ENCODE assay signal across 8 cellular contexts in the genomic region with DNA sequence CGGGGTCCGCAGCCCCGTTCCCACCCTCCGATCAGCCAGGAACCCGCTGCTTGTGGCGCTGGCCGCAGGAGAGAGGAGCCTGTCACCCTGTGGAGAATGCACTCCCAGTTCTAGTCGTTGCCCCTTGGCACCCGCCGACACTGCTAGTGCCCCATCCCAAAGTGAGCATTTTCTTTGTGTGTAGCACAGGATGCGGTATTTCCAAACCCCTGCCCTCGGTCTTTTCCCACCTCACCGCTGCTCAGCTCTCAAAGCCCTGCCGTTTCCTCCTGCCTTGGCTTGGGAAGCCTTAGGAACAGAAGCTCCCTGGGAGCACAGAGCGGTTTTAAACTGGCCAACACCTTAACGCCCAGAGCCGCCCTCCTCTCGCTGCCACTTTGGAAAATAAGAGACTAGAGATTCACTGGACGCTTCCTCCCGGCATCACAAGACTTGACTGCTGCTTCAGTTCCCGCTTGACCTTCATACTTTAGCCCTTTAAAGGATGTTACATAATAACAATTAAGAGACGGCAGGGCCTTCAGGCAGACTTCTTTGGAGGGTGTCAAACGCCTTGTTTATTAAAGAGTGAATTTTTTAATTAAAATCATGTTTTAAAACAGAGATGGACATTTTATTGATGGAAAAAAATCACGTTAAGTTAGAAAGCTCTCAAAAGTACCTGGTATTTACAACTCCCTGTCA. TPM values are rescaled to one million over a fixed set of nuclear protein-coding genes. Genes with fewer than 3 reads are reported as not detected.
DNase-seq lines count a peak whose midpoint lies in the region; ATAC-seq and TF ChIP-seq lines count a peak whose summit lies in the region.

No MANE protein-coding gene starts in this region.

- peak overlapping the region; percentile 77 for H2AFZ ChIP-seq in MM.1S (ENCODE audit: low read length)

- H3K27me3 Mint-ChIP-seq in activated CD8-positive, alpha-beta T cell treated with anti-CD3 and anti-CD28 coated beads for 36 hours: no peaks in the 10 kb centered on the region
- peaks cover 7% of the 10 kb centered on the region for H3K27me3 Mint-ChIP-seq in mesothelial cell of epicardium (ENCODE audit: low read depth)

- CTCF ChIA-PET in activated CD8-positive, alpha-beta T cell treated with anti-CD3 and anti-CD28 coated beads for 36 hours (lab: Charles Lee): interaction anchor here (1.4 to 2.7 kb wide), 2 partner anchors 9 to 33 kb away, joined by 4 to 13 read pairs; no protein-coding TSS in a partner anchor

- no peaks in the 10 kb centered on the region for H3K79me2 ChIP-seq in MM.1S (ENCODE audit: low read length)

- no peak for TF ChIP-seq POLR2A in suprapubic skin (IDR thresholded peaks at IDR 0.05)

- H3K9me2 ChIP-seq in MM.1S (replicated peaks; ENCODE audit: insufficient read depth, low read length): no peaks in the 10 kb centered on the region

- peaks cover 14% of the 10 kb centered on the region for H3K4me1 ChIP-seq in MM.1S (ENCODE audit: low read length)
- peaks cover 32% of the 10 kb centered on the region for H3K4me1 ChIP-seq in suprapubic skin

- H3K4me2 ChIP-seq in MM.1S (ENCODE audit: low read depth, low read length): peak overlapping the region; percentile 92

- POLR2A ChIA-PET in activated CD8-positive, alpha-beta T cell treated with anti-CD3 and anti-CD28 coated beads for 36 hours (lab: Charles Lee): interaction anchor here (1.0 to 1.5 kb wide), 2 partner anchors 10 to 46 kb away, joined by 3 to 4 read pairs; no protein-coding TSS in a partner anchor

- WGBS in suprapubic skin: 11% methylated on average over 14 of the region's 24 CpGs

- peaks cover 24% of the 10 kb centered on the region for H3F3A ChIP-seq in MM.1S (ENCODE audit: insufficient read depth, low read length)

- H3K27ac Mint-ChIP-seq in activated CD8-positive, alpha-beta T cell treated with anti-CD3 and anti-CD28 coated beads for 36 hours: peak overlapping the region; percentile 93
- H3K27ac Mint-ChIP-seq in mesothelial cell of epicardium: peak overlapping the region; percentile 85

- peaks cover 21% of the 10 kb centered on the region for H3K36me3 Mint-ChIP-seq in activated CD8-positive, alpha-beta T cell treated with anti-CD3 and anti-CD28 coated beads for 36 hours (ENCODE audit: low read depth)
- H3K36me3 Mint-ChIP-seq in mesothelial cell of epicardium: peaks cover 8% of the 10 kb centered on the region

- H3K36me3 ChIP-seq in MM.1S (replicated peaks; ENCODE audit: insufficient read depth, low read length) (no peaks in the 10 kb centered on the region), suprapubic skin (peaks cover 2% of the 10 kb centered on the region)

- H3K4me3 Mint-ChIP-seq in activated CD8-positive, alpha-beta T cell treated with anti-CD3 and anti-CD28 coated beads for 36 hours: peak overlapping the region; percentile 97
- peak overlapping the region; percentile 85 for H3K4me3 Mint-ChIP-seq in mesothelial cell of epicardium

- H3K4me1 Mint-ChIP-seq in activated CD8-positive, alpha-beta T cell treated with anti-CD3 and anti-CD28 coated beads for 36 hours (ENCODE audit: low read depth): peaks cover 32% of the 10 kb centered on the region
- H3K4me1 Mint-ChIP-seq in mesothelial cell of epicardium: peaks cover 25% of the 10 kb centered on the region

- ATAC-seq in GM21447 (IDR thresholded peaks at IDR 0.05; ENCODE audit: unreplicated experiment) (peak; percentile 14), GM19463 (IDR thresholded peaks at IDR 0.05; ENCODE audit: unreplicated experiment) (no peak)
- peak; percentile 7 for ATAC-seq in activated CD8-positive, alpha-beta T cell treated with anti-CD3 and anti-CD28 coated beads for 36 hours

- intact Hi-C loops in activated CD8-positive, alpha-beta T cell treated with anti-CD3 and anti-CD28 coated beads for 36 hours (cut with micrococcal nuclease): no loop called here

- H4K20me1 ChIP-seq in MM.1S (ENCODE audit: insufficient read depth, low read length): no peaks in the 10 kb centered on the region

- TF ChIP-seq EP300 in suprapubic skin (IDR thresholded peaks at IDR 0.05): no peak

- peak; percentile 15 for DNase-seq in MM.1S
- peak; percentile 45 for DNase-seq in activated CD8-positive, alpha-beta T cell treated with anti-CD3 and anti-CD28 coated beads for 36 hours
- DNase-seq in epithelial cell of esophagus (ENCODE audit: low read depth): peak; percentile 30
- peak in 1 of 2 experiments; percentile 50 for DNase-seq in mesothelial cell of epicardium (ENCODE audit: low spot score in 2 of 2, unreplicated experiment in 2 of 2)
- peak in 1 of 2 donors; percentile 68 for DNase-seq in suprapubic skin (ENCODE audit: low spot score in 2 of 2)

- no peak for TF ChIP-seq CTCF in C4-2B (conservative IDR thresholded peaks at IDR 0.05)
- TF ChIP-seq CTCF in MM.1S (IDR thresholded peaks at IDR 0.05; ENCODE audit: low read length): no peak
- no peak for TF ChIP-seq CTCF in activated CD8-positive, alpha-beta T cell treated with anti-CD3 and anti-CD28 coated beads for 36 hours (IDR thresholded peaks at IDR 0.05)
- TF ChIP-seq CTCF in epithelial cell of esophagus (IDR thresholded peaks at IDR 0.05; ENCODE audit: insufficient read depth, low read depth, low read length, missing control alignments): no peak
- TF ChIP-seq CTCF in mesothelial cell of epicardium (IDR thresholded peaks at IDR 0.05; ENCODE audit: unreplicated experiment): no peak
- no peak for TF ChIP-seq CTCF in suprapubic skin (IDR thresholded peaks at IDR 0.05)

- H3K4me3 ChIP-seq in MM.1S (ENCODE audit: low read length) (peak overlapping the region; percentile 82), epithelial cell of esophagus (ENCODE audit: low read length) (peak overlapping the region; percentile 57), suprapubic skin (peak overlapping the region; percentile 79)

- peak overlapping the region; percentile 92 for H3K27ac ChIP-seq in C4-2B
- peak overlapping the region; percentile 63; the same call in 1 of the 2 replicates for H3K27ac ChIP-seq in MM.1S (ENCODE audit: low read length)
- H3K27ac ChIP-seq in suprapubic skin: peak overlapping the region; percentile 94

- H3K27me3 ChIP-seq in MM.1S (replicated peaks; ENCODE audit: insufficient read depth, low read length): no peaks in the 10 kb centered on the region
- no peaks in the 10 kb centered on the region for H3K27me3 ChIP-seq in suprapubic skin

- H3K9me3 Mint-ChIP-seq in activated CD8-positive, alpha-beta T cell treated with anti-CD3 and anti-CD28 coated beads for 36 hours: no peaks in the 10 kb centered on the region
- H3K9me3 Mint-ChIP-seq in mesothelial cell of epicardium: no peaks in the 10 kb centered on the region

- H3K9ac ChIP-seq in MM.1S (ENCODE audit: low read length): peak overlapping the region; percentile 73

- no peaks in the 10 kb centered on the region for H3K9me3 ChIP-seq in MM.1S (replicated peaks; ENCODE audit: insufficient read depth, low read length)
- H3K9me3 ChIP-seq in suprapubic skin: no peaks in the 10 kb centered on the region

RNA-seq across cellular contexts. Expression of a gene that starts 0.8 kb away (rescaled TPM):
- total RNA-seq in activated CD8-positive, alpha-beta T cell treated with anti-CD3 and anti-CD28 coated beads for 36 hours: 1 to 10 TPM; 4.8 to 5.1 TPM
- total RNA-seq in mesothelial cell of epicardium (4.0 to 4.7 TPM (median 4.5 TPM) in 3 replicates), suprapubic skin (10 to 100 TPM in 1 of 4 donors, 1 to 10 TPM in 3; 7.0 to 12.1 (median 7.9) TPM)

RNA-seq across cellular contexts. Expression of a gene that starts 35.1 kb away (rescaled TPM):
- total RNA-seq in activated CD8-positive, alpha-beta T cell treated with anti-CD3 and anti-CD28 coated beads for 36 hours: not detected
- total RNA-seq in mesothelial cell of epicardium (not detected in 3 replicates), suprapubic skin (not detected)
